Comparison of ENCODE assay signal across 8 cellular contexts in the genomic region with DNA sequence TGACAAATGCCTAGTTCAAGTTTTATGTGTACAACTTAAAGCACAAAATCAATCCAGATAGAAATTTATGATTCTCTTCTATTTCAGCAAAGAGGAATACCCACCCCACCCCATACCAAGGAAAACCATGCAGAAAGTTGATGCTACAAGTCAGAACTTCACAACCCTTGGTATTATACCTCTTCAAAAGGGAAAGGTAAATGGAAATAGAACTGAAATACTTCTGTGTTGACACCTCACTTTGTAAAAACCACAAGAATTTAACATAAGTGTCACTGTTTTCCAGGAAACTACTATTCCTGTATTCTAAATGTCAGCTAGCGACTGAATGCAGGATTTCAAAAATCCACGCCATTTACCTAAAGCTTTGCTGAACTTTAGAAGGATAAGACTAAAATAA. TPM values are rescaled to one million over a fixed set of nuclear protein-coding genes. Genes with fewer than 3 reads are reported as not detected.
DNase-seq lines count a peak whose midpoint lies in the region; ATAC-seq and TF ChIP-seq lines count a peak whose summit lies in the region.

No MANE protein-coding gene starts in this region.

- H3K27ac Mint-ChIP-seq in activated CD8-positive, alpha-beta T cell treated with anti-CD3 and anti-CD28 coated beads for 36 hours: peak overlapping the region; percentile 99

- H3K36me3 ChIP-seq in thoracic aorta: no peaks in the 10 kb centered on the region

- H3K27me3 ChIP-seq in thoracic aorta (replicated peaks; ENCODE audit: insufficient read depth): no peaks in the 10 kb centered on the region

- peak; percentile 23 to 24 for ATAC-seq in activated T-cell treated with anti-CD3 and anti-CD28 coated beads, Interleukin-2, amount 50 U/mL, for 4 hours
- peak; percentile 13 for ATAC-seq in activated CD8-positive, alpha-beta T cell treated with anti-CD3 and anti-CD28 coated beads for 36 hours
- ATAC-seq in thoracic aorta (ENCODE audit: insufficient number of reproducible peaks, low FRiP score, low read depth): no peak

- H3K9me3 ChIP-seq in thoracic aorta: no peaks in the 10 kb centered on the region

- CTCF ChIA-PET in activated CD8-positive, alpha-beta T cell treated with anti-CD3 and anti-CD28 coated beads for 36 hours (lab: Charles Lee): interaction anchor here (1.1 to 4.8 kb wide), 4 partner anchors 9 to 293 kb away, joined by 3 to 49 read pairs (median 4); a partner anchor contains a TSS

- H3K4me3 Mint-ChIP-seq in activated T-cell treated with anti-CD3 and anti-CD28 coated beads, Interleukin-2, amount 50 U/mL, for 4 hours: peak overlapping the region; percentile 94
- H3K4me3 Mint-ChIP-seq in activated CD8-positive, alpha-beta T cell treated with anti-CD3 and anti-CD28 coated beads for 36 hours: peak overlapping the region; percentile 93

- peaks cover 33 to 69% of the 10 kb centered on the region in 2 donors for H3K4me1 ChIP-seq in thoracic aorta (ENCODE audit: control insufficient read depth in 1 of 2, low read depth in 2 of 2)

- POLR2A ChIA-PET in activated CD8-positive, alpha-beta T cell treated with anti-CD3 and anti-CD28 coated beads for 36 hours (lab: Charles Lee): interaction anchor here (0.6 to 9.1 kb wide), 13 partner anchors 8 to 293 kb away, joined by 3 to 163 read pairs (median 5); a partner anchor contains a TSS

- H3K9me3 Mint-ChIP-seq in activated T-cell treated with anti-CD3 and anti-CD28 coated beads, Interleukin-2, amount 50 U/mL, for 4 hours: no peaks in the 10 kb centered on the region
- no peaks in the 10 kb centered on the region for H3K9me3 Mint-ChIP-seq in activated CD8-positive, alpha-beta T cell treated with anti-CD3 and anti-CD28 coated beads for 36 hours

- H3K36me3 Mint-ChIP-seq in activated T-cell treated with anti-CD3 and anti-CD28 coated beads, Interleukin-2, amount 50 U/mL, for 4 hours (ENCODE audit: insufficient read depth): peaks cover 13% of the 10 kb centered on the region
- peaks cover 52% of the 10 kb centered on the region for H3K36me3 Mint-ChIP-seq in activated CD8-positive, alpha-beta T cell treated with anti-CD3 and anti-CD28 coated beads for 36 hours (ENCODE audit: low read depth)

- H3K27me3 Mint-ChIP-seq in activated T-cell treated with anti-CD3 and anti-CD28 coated beads, Interleukin-2, amount 50 U/mL, for 4 hours (ENCODE audit: low read depth): no peaks in the 10 kb centered on the region
- H3K27me3 Mint-ChIP-seq in activated CD8-positive, alpha-beta T cell treated with anti-CD3 and anti-CD28 coated beads for 36 hours: no peaks in the 10 kb centered on the region

- peak overlapping the region; percentile 85 for H3K4me3 ChIP-seq in thoracic aorta

- H3K4me1 Mint-ChIP-seq in activated T-cell treated with anti-CD3 and anti-CD28 coated beads, Interleukin-2, amount 50 U/mL, for 4 hours (ENCODE audit: low read depth): peaks cover 67% of the 10 kb centered on the region
- H3K4me1 Mint-ChIP-seq in activated CD8-positive, alpha-beta T cell treated with anti-CD3 and anti-CD28 coated beads for 36 hours (ENCODE audit: low read depth): peaks cover 58% of the 10 kb centered on the region

- intact Hi-C loops in activated CD8-positive, alpha-beta T cell treated with anti-CD3 and anti-CD28 coated beads for 36 hours (cut with micrococcal nuclease): loop anchor here (5.0 kb wide), 2 partner anchors 44 to 76 kb away; a partner anchor contains a TSS

- H3K27ac ChIP-seq in thoracic aorta: peak overlapping the region; percentile 10 to 36

- no peak for DNase-seq in activated T-cell treated with anti-CD3 and anti-CD28 coated beads, Interleukin-2, amount 50 U/mL, for 4 hours
- DNase-seq in activated T-cell treated with anti-CD3 and anti-CD28 coated beads, Interleukin-2, amount 50 U/mL, for 1 hour: no peak
- DNase-seq in activated CD8-positive, alpha-beta T cell treated with anti-CD3 and anti-CD28 coated beads for 36 hours: no peak
- DNase-seq in iris pigment epithelial cell (ENCODE audit: low read depth) (peak; percentile 24), thoracic aorta (ENCODE audit: low spot score) (no peak), HT-29 (ENCODE audit: low spot score) (no peak), activated gamma-delta T cell (lab: John Stamatoyannopoulos, UW) (no peak), NCI-H345 (lab: John Stamatoyannopoulos, UW) (no peak)

- TF ChIP-seq CTCF in activated CD8-positive, alpha-beta T cell treated with anti-CD3 and anti-CD28 coated beads for 36 hours (IDR thresholded peaks at IDR 0.05): no peak
- TF ChIP-seq CTCF in thoracic aorta (IDR thresholded peaks at IDR 0.05): no peak

RNA-seq across cellular contexts. Expression of a gene that starts 3.7 kb away (rescaled TPM):
- 100 to 1,000 TPM; 229 to 264 (median 257) TPM for total RNA-seq in activated T-cell treated with anti-CD3 and anti-CD28 coated beads, Interleukin-2, amount 50 U/mL, for 4 hours
- 100 to 1,000 TPM; 308 to 324 TPM for total RNA-seq in activated CD8-positive, alpha-beta T cell treated with anti-CD3 and anti-CD28 coated beads for 36 hours
- 100 to 1,000 TPM; 125 to 126 TPM for total RNA-seq in thoracic aorta
- total RNA-seq in HT-29 (2014; rRNA removed; shearing (Covaris generic)): 390 and 417 TPM in 2 replicates

RNA-seq across cellular contexts. Expression of a gene that starts 3.7 kb away (rescaled TPM):
- 100 to 1,000 TPM; 135 to 137 (median 136) TPM for total RNA-seq in activated T-cell treated with anti-CD3 and anti-CD28 coated beads, Interleukin-2, amount 50 U/mL, for 4 hours
- 100 to 1,000 TPM; 111 to 114 TPM for total RNA-seq in activated CD8-positive, alpha-beta T cell treated with anti-CD3 and anti-CD28 coated beads for 36 hours
- 10 to 100 TPM; 21.7 to 43.4 TPM for total RNA-seq in thoracic aorta
- total RNA-seq in HT-29 (2014; rRNA removed; shearing (Covaris generic)): 54.8 and 55.4 TPM in 2 replicates

RNA-seq across cellular contexts. Expression of a gene that starts 38.1 kb away (rescaled TPM):
- 10 to 100 TPM; 29.0 to 39.4 (median 38.4) TPM for total RNA-seq in activated T-cell treated with anti-CD3 and anti-CD28 coated beads, Interleukin-2, amount 50 U/mL, for 4 hours
- 10 to 100 TPM; 39.7 to 40.8 TPM for total RNA-seq in activated CD8-positive, alpha-beta T cell treated with anti-CD3 and anti-CD28 coated beads for 36 hours
- total RNA-seq in thoracic aorta: 10 to 100 TPM; 11.5 to 19.4 TPM
- 132 and 139 TPM in 2 replicates for total RNA-seq in HT-29 (2014; rRNA removed; shearing (Covaris generic))

RNA-seq across cellular contexts. Expression of a gene that starts 38.2 kb away (rescaled TPM):
- 100 to 1,000 TPM; 160 to 171 (median 171) TPM for total RNA-seq in activated T-cell treated with anti-CD3 and anti-CD28 coated beads, Interleukin-2, amount 50 U/mL, for 4 hours
- 100 to 1,000 TPM; 146 to 148 TPM for total RNA-seq in activated CD8-positive, alpha-beta T cell treated with anti-CD3 and anti-CD28 coated beads for 36 hours
- 100 to 1,000 TPM; 196 to 243 TPM for total RNA-seq in thoracic aorta
- 653 and 669 TPM in 2 replicates for total RNA-seq in HT-29 (2014; rRNA removed; shearing (Covaris generic))

RNA-seq across cellular contexts. Expression of a gene that starts 45.4 kb away (rescaled TPM):
- 1 to 10 TPM; 1.6 to 2.5 (median 1.9) TPM for total RNA-seq in activated T-cell treated with anti-CD3 and anti-CD28 coated beads, Interleukin-2, amount 50 U/mL, for 4 hours
- total RNA-seq in activated CD8-positive, alpha-beta T cell treated with anti-CD3 and anti-CD28 coated beads for 36 hours: 10 to 100 TPM; 11.5 to 11.8 TPM
- 1 to 10 TPM in 1 of 2 donors, not detected in 1; 1.5 TPM for total RNA-seq in thoracic aorta
- 18.1 and 27.0 TPM in 2 replicates for total RNA-seq in HT-29 (2014; rRNA removed; shearing (Covaris generic))
